ENCODE assay signal across 13 cellular contexts in the genomic region with DNA sequence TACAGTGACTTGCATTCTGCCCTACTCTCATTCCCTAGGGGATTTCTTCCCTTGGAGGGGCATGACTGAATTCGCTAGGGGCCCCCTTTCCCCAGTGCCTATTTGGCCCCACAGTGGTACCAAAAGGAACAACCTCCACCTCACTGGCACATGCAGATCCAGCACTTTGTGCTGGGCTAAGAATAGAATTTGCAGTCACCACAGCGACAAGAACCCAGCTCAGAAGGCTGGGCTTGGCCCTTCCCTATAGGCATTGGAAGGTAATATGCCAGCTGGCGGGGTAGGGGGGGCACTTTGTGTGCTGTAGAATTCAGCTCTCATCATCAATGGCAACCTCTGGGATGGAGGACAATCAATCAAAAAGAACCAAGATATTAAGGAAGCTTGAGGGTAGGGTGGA.
"Had no signal": no experiment of that assay in that cellular context is flagged by ENCODE, and none has a peak within 500 bp of the region (broad histone marks: within the 10 kb centered on the region; RNA-seq: fewer than 3 reads in every experiment).

No MANE protein-coding gene starts in this region.

- ATAC-seq: natural killer cell treated with Interleukin-12 subunit alpha and Interleukin-12 subunit beta and Interleukin-15 and Interleukin-18, amount 100 ng/mL, for 72 hours had no signal

- H3K4me3 Mint-ChIP-seq: natural killer cell treated with Interleukin-12 subunit alpha and Interleukin-12 subunit beta and Interleukin-15 and Interleukin-18, amount 100 ng/mL, for 72 hours had no signal

- H3K4me3 ChIP-seq: adrenal gland, tibial artery, uterus had no signal

- H3K27me3 Mint-ChIP-seq: natural killer cell treated with Interleukin-12 subunit alpha and Interleukin-12 subunit beta and Interleukin-15 and Interleukin-18, amount 100 ng/mL, for 72 hours had no signal

- H3K9me3 ChIP-seq: adrenal gland, tibial artery, uterus had no signal

- DNase-seq: activated CD4-positive, alpha-beta T cell treated with anti-CD3 and anti-CD28 coated beads for 1 hour; activated CD4-positive, alpha-beta T cell treated with anti-CD3 and anti-CD28 coated beads, Interleukin-2, amount 50 U/mL, for 48 hours; activated naive CD4-positive, alpha-beta T cell treated with Interleukin-2 at 50 U/mL for 16 hours; adrenal gland; central memory CD4-positive, alpha-beta T cell; cortex of kidney; effector memory CD4-positive, alpha-beta T cell; stimulated activated CD4-positive, alpha-beta T cell treated with anti-CD3 and anti-CD28 coated beads, Interleukin-4, amount 100 ng/mL, for 4 hours; SW 1271; tibial artery; uterus had no signal

- H3K9me3 Mint-ChIP-seq: natural killer cell treated with Interleukin-12 subunit alpha and Interleukin-12 subunit beta and Interleukin-15 and Interleukin-18, amount 100 ng/mL, for 72 hours had no signal

- H3K27me3 ChIP-seq: adrenal gland, tibial artery, uterus had no signal

- H3K27ac ChIP-seq: adrenal gland, epithelial cell of prostate, tibial artery, uterus had no signal

- H3K36me3 ChIP-seq: uterus had no signal
